13 cellular contexts compared by ENCODE assay signal in genomic region chr12:114668905-114669304, GRCh38. TPM values are rescaled to one million over a fixed set of nuclear protein-coding genes. Genes with fewer than 3 reads are reported as not detected.
DNase-seq lines count a peak whose midpoint lies in the region; ATAC-seq and TF ChIP-seq lines count a peak whose summit lies in the region.
"Had no signal": no experiment of that assay in that cellular context is flagged by ENCODE, and none has a peak within 500 bp of the region (broad histone marks: within the 10 kb centered on the region; RNA-seq: fewer than 3 reads in every experiment).

No MANE protein-coding gene starts in this region.

- H3K4me1 ChIP-seq in NT2/D1 (ENCODE audit: insufficient read depth, insufficient read length), result peaks cover 11% of the 10 kb centered on the region

- H3K36me3 ChIP-seq in NT2/D1 (ENCODE audit: insufficient read depth, insufficient read length, low read length), result peaks cover 11% of the 10 kb centered on the region

- H3K4me3 ChIP-seq in AG10803 (ENCODE audit: low read length) (peak overlapping the region; percentile 70), NT2/D1 (ENCODE audit: insufficient read length, low read depth) (peak overlapping the region; percentile 29), fibroblast of mammary gland (ENCODE audit: control insufficient read depth, low read depth, low read length) (peak overlapping the region; percentile 47)
- H3K4me3 ChIP-seq: mucosa of descending colon had no signal

- no peak for TF ChIP-seq CTCF in AG10803 (conservative IDR thresholded peaks at IDR 0.05; ENCODE audit: low read length)
- TF ChIP-seq CTCF in fibroblast of mammary gland (conservative IDR thresholded peaks at IDR 0.05; ENCODE audit: control insufficient read depth, insufficient read depth, low read depth, low read length), result no peak
- TF ChIP-seq CTCF in progenitor cell of endocrine pancreas (IDR thresholded peaks at IDR 0.05; ENCODE audit: unreplicated experiment), result no peak

- H3K4me3 Mint-ChIP-seq in progenitor cell of endocrine pancreas (ENCODE audit: low read depth), result peak overlapping the region; percentile 70
- H3K4me3 Mint-ChIP-seq: stimulated activated naive CD8-positive, alpha-beta T cell treated with anti-CD3 and anti-CD28 coated beads, Interleukin-15, Interleukin-2, amounts not matched to agents 100 ng/mL and 50 ng/mL, for 24 hours had no signal

- H3K27ac Mint-ChIP-seq in progenitor cell of endocrine pancreas, result no peak overlapping the region
- H3K27ac Mint-ChIP-seq in activated naive CD4-positive, alpha-beta T cell treated with anti-CD3 and anti-CD28 coated beads, Interleukin-2, amount 50 U/mL, for 72 hours, result no peak overlapping the region
- H3K27ac Mint-ChIP-seq: stimulated activated naive CD8-positive, alpha-beta T cell treated with anti-CD3 and anti-CD28 coated beads, Interleukin-15, Interleukin-2, amounts not matched to agents 100 ng/mL and 50 ng/mL, for 24 hours had no signal

- H3K9ac ChIP-seq in NT2/D1 (ENCODE audit: insufficient read length, low read depth), result no peak overlapping the region

- no peak for DNase-seq in AG10803 (ENCODE audit: low read depth)
- no peak for DNase-seq in NT2/D1 (ENCODE audit: low read depth, low spot score)
- DNase-seq in fibroblast of mammary gland (ENCODE audit: low read depth), result no peak
- no peak for DNase-seq in progenitor cell of endocrine pancreas (ENCODE audit: low spot score, unreplicated experiment)
- DNase-seq in NCI-H226, result no peak
- DNase-seq in NCI-H524 (lab: John Stamatoyannopoulos, UW), result no peak
- DNase-seq in RKO (ENCODE audit: low spot score), result no peak
- DNase-seq in activated naive CD4-positive, alpha-beta T cell treated with anti-CD3 and anti-CD28 coated beads, Interleukin-2, amount 50 U/mL, for 72 hours (ENCODE audit: low spot score in 2 of 2), result no peak
- DNase-seq: activated CD8-positive, alpha-beta memory T cell treated with anti-CD3 and anti-CD28 coated beads for 24 hours; NCI-H2227 treated with DMSO at 0.1 percent for 48 hours; stimulated activated CD4-positive, alpha-beta T cell treated with anti-CD3 and anti-CD28 coated beads, Interleukin-15, amount 100 ng/mL, for 24 hours had no signal

- peaks cover 19% of the 10 kb centered on the region for H3K4me1 Mint-ChIP-seq in progenitor cell of endocrine pancreas (ENCODE audit: low read depth)

- no peak for ATAC-seq in activated naive CD4-positive, alpha-beta T cell treated with anti-CD3 and anti-CD28 coated beads, Interleukin-2, amount 50 U/mL, for 72 hours

- peaks cover 89% of the 10 kb centered on the region for H3K27me3 ChIP-seq in NT2/D1 (ENCODE audit: insufficient read depth, insufficient read length)

- no peaks in the 10 kb centered on the region for H3K9me3 Mint-ChIP-seq in progenitor cell of endocrine pancreas (ENCODE audit: low read depth)
- peaks cover 0 to 4% of the 10 kb centered on the region in 2 donors for H3K9me3 Mint-ChIP-seq in activated naive CD4-positive, alpha-beta T cell treated with anti-CD3 and anti-CD28 coated beads, Interleukin-2, amount 50 U/mL, for 72 hours
- H3K9me3 Mint-ChIP-seq: stimulated activated naive CD8-positive, alpha-beta T cell treated with anti-CD3 and anti-CD28 coated beads, Interleukin-15, Interleukin-2, amounts not matched to agents 100 ng/mL and 50 ng/mL, for 24 hours had no signal

- H3K27me3 Mint-ChIP-seq in progenitor cell of endocrine pancreas, result peaks cover 83% of the 10 kb centered on the region

- peaks cover 19% of the 10 kb centered on the region for H3K36me3 Mint-ChIP-seq in progenitor cell of endocrine pancreas (ENCODE audit: insufficient read depth)
- H3K36me3 Mint-ChIP-seq in activated naive CD4-positive, alpha-beta T cell treated with anti-CD3 and anti-CD28 coated beads, Interleukin-2, amount 50 U/mL, for 72 hours, result peaks cover 6 to 20% of the 10 kb centered on the region in 2 donors

- no peaks in the 10 kb centered on the region for H3K9me3 ChIP-seq in NT2/D1 (ENCODE audit: insufficient read depth, low read length)
- H3K9me3 ChIP-seq: mucosa of descending colon had no signal

RNA-seq across cellular contexts. Expression of gene TBX3, which starts 15.1 kb away (rescaled TPM):
- 16.3 and 22.7 TPM in 2 replicates for total RNA-seq in progenitor cell of endocrine pancreas
- total RNA-seq in activated naive CD4-positive, alpha-beta T cell treated with anti-CD3 and anti-CD28 coated beads, Interleukin-2, amount 50 U/mL, for 72 hours, result not detected

Comparison
In these comparisons a context has a peak if more than half of its experiments do, and no peak if none do; other contexts are left out.
1. RNA of gene TBX3, which starts 15.1 kb away (total RNA-seq): 16.3 to 22.7 TPM in progenitor cell of endocrine pancreas; not detected in activated naive CD4-positive, alpha-beta T cell treated with anti-CD3 and anti-CD28 coated beads, Interleukin-2, amount 50 U/mL, for 72 hours; every median in the first group is over 10 times any median in the second.
2. Peak in every context shown above with its lines, with median percentiles within 50 percentile points of each other: H3K4me3 ChIP-seq.